ENCODE assay signal across 7 cellular contexts in genomic region chr11:66068923-66069714, GRCh38. TPM values are rescaled to one million over a fixed set of nuclear protein-coding genes. Genes with fewer than 3 reads are reported as not detected.
DNase-seq lines count a peak whose midpoint lies in the region; ATAC-seq, FAIRE-seq and TF ChIP-seq lines count a peak whose summit lies in the region.

No MANE protein-coding gene starts in this region.

- ATAC-seq in HG02970 (IDR thresholded peaks at IDR 0.05; ENCODE audit: low FRiP score, unreplicated experiment) (peak; percentile 9), GM21576 (IDR thresholded peaks at IDR 0.05; ENCODE audit: unreplicated experiment) (no peak)

- TF ChIP-seq CTCF in GM10266 (IDR thresholded peaks at IDR 0.05; ENCODE audit: control insufficient read depth, insufficient read depth, low read depth, missing control alignments) = peak; percentile 15
- TF ChIP-seq CTCF in bronchial epithelial cell (IDR thresholded peaks at IDR 0.05; ENCODE audit: insufficient read depth, low read length, severe bottlenecking) = peak; percentile 30

- no peak overlapping the region for H3K9ac ChIP-seq in SK-N-MC (ENCODE audit: insufficient read length)

- H3K4me3 ChIP-seq in SK-N-MC (peak overlapping the region; percentile 77), bronchial epithelial cell (ENCODE audit: low read depth, low read length) (peak overlapping the region; percentile 67)

- no peaks in the 10 kb centered on the region for H3K27me3 ChIP-seq in bronchial epithelial cell (ENCODE audit: control insufficient read depth, insufficient read depth, low read length)

- DNase-seq in GM10266 (ENCODE audit: extremely low spot score) (peak; percentile 70), SK-N-MC (ENCODE audit: low read depth, low spot score) (no peak), bronchial epithelial cell (ENCODE audit: low read depth) (peak; percentile 46), iris pigment epithelial cell (ENCODE audit: low read depth) (peak; percentile 88)
- peak; percentile 50 for DNase-seq in stimulated activated CD4-positive, alpha-beta T cell treated with anti-CD3 and anti-CD28 coated beads, Interleukin-1b, Interleukin-23, amount 100 ng/mL, for 48 hours

- no peaks in the 10 kb centered on the region for H3K9me3 ChIP-seq in SK-N-MC (ENCODE audit: low read depth, low read length)

- H3K27ac ChIP-seq in SK-N-MC = peak overlapping the region; percentile 72

- no peak for FAIRE-seq in bronchial epithelial cell (lab: Jason Lieb, UNC)

- H3K36me3 ChIP-seq in SK-N-MC (ENCODE audit: insufficient read depth, low read length) = peaks cover 50% of the 10 kb centered on the region
- peaks cover 7% of the 10 kb centered on the region for H3K36me3 ChIP-seq in bronchial epithelial cell (ENCODE audit: control insufficient read depth, insufficient read depth, low read length)

RNA-seq across cellular contexts. Expression of gene PACS1, which starts 1.0 kb away (rescaled TPM):
- total RNA-seq in bronchial epithelial cell = 6.8 and 7.0 TPM in 2 replicates

RNA-seq across cellular contexts. Expression of gene SF3B2, which starts 17.0 kb away (rescaled TPM):
- 88.2 and 91.0 TPM in 2 replicates for total RNA-seq in bronchial epithelial cell

RNA-seq across cellular contexts. Expression of gene GAL3ST3, which starts 20.2 kb away (rescaled TPM):
- not detected in 2 replicates for total RNA-seq in bronchial epithelial cell

RNA-seq across cellular contexts. Expression of gene CATSPER1, which starts 42.8 kb away (rescaled TPM):
- 0.26 TPM in 1 of 2 replicates, not detected in the other for total RNA-seq in bronchial epithelial cell

RNA-seq across cellular contexts. Expression of gene CST6, which starts 57.3 kb away (rescaled TPM):
- total RNA-seq in bronchial epithelial cell = 3.9 and 4.4 TPM in 2 replicates
